ENCODE assay signal across 23 cellular contexts in the genomic region with DNA sequence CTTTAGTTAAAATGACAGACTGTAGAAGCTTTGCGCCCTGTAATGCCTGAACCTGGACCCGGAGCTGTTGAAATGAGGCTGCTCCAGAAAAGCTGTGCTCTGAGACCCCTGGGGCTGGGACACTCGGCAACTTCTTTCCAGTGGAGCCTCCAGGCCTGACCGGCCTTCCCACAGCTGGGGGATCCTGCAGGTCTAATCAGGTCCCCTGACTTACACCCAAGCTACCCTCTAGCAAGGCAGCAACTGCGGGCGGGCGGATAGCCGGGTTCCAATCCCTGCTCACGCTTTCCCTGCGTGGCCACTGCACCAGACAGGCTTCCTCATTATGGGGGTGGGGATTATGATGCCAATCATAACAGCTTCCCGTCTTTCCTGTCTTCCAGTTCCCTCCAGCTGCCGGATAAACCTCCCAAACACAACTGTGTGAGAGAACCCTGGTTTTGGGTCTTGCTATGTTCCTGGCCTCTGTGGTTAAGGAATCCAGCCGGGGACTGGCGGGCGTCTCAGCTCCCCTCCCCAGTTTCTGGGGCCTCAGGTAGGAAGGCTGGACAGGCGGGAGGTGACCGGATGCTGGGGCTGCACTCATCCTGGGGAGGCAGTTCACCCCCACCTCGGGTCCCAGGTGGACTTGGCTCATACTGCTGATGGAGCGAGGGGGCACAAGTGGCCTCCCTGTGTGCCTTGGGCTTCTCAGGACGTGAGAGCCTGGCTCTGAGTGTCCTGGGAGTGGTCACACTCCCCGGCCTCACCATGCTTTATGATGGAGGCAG. TPM values are rescaled to one million over a fixed set of nuclear protein-coding genes. Genes with fewer than 3 reads are reported as not detected.
"Had no signal": no experiment of that assay in that cellular context is flagged by ENCODE, and none has a peak within 500 bp of the region (broad histone marks: within the 10 kb centered on the region; RNA-seq: fewer than 3 reads in every experiment).

No MANE protein-coding gene starts in this region.

- H3K9me3 ChIP-seq: colonic mucosa, pancreas, prostate gland, vagina had no signal

- ATAC-seq: natural killer cell; pancreas; sciatic nerve; stimulated activated memory B cell treated with anti-CD40 and anti-IgM and Interleukin-4, amounts not matched to agents 10 μg/mL and 1 μg/mL and 100 μg/mL, for 72 hours had no signal

- H3K36me3 ChIP-seq: colonic mucosa, pancreas, prostate gland, spleen, tibial artery, upper lobe of left lung, vagina had no signal

- DNase-seq: colonic mucosa; dermis blood vessel endothelial cell; erythroblast; foreskin melanocyte; kidney glomerular epithelial cell; natural killer cell; nucleus accumbens; spleen; stimulated activated CD4-positive, alpha-beta T cell treated with anti-CD3 and anti-CD28 coated beads, Interleukin-15, amount 100 ng/mL, for 24 hours; stimulated activated CD4-positive, alpha-beta T cell treated with anti-CD3 and anti-CD28 coated beads, Interleukin-1b, Interleukin-23, amount 100 ng/mL, for 48 hours; stimulated activated CD4-positive, alpha-beta T cell treated with anti-CD3 and anti-CD28 coated beads, Interleukin-4, amount 100 ng/mL, for 24 hours; tibial artery had no signal

- H3K4me1 ChIP-seq: colonic mucosa, pancreas, prostate gland, spleen, tibial artery, upper lobe of left lung, vagina had no signal

- H3K27me3 ChIP-seq: colonic mucosa, hepatocyte, pancreas, upper lobe of left lung, vagina had no signal

- H3K4me3 ChIP-seq: colonic mucosa, hepatocyte, pancreas, prostate gland, spleen, tibial artery, upper lobe of left lung, vagina had no signal

- FAIRE-seq: endothelial cell of umbilical vein, islet of Langerhans, pancreas had no signal

- H3K27ac ChIP-seq: colonic mucosa, hepatocyte, pancreas, prostate gland, spleen, tibial artery, upper lobe of left lung, vagina had no signal

RNA-seq across cellular contexts. Expression of a gene that starts 38.6 kb away (rescaled TPM):
- total RNA-seq: myocyte, renal cortical epithelial cell had no signal
- polyA plus RNA-seq: endothelial cell of umbilical vein had no signal
